In the genomic region with DNA sequence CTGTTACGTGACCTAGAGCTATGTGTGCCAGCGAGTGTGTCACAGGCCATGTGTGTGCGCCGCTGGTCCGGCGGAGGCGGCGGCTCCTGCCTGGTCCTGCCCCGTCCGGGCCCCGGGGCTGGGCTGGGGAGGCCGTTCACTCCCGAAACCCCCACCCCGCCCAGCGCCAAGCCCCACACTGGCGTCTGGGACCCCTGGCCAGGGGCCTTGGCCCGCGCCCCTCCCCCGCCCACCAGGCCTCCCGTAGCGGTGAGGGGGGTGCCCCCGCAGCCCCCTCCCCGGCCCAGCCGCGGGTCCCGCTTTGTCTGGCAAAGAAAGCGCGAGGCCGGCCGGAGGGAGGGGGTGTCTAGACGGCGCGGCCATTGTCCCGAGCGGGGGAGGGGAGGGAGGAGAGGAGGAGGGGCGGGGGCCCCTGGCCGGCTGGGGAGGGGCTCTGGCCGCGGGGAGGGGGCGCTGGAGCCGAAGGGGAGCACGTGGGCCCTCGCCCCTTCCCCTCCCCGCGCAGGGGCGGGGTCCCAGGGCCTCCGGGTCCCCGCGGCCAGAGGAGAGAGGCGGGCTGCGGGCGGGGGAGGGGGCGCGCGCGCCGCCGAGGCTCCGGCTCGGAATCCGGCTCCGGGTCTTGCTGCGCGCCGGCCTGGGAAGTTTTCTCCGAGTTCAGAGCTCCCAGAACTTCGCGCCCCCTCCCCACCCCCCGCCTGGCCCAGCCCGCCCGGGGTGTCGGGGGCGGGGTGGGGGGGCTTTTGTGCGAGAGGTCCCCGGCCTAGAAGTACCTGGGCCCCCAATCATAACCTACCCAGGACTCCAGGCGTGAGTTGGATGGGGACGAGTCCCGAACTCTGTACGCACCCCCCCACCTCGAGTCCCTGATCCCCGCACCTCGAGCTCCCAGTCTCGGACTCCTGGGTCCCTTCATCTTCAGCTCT, we compare ENCODE assay signal across 8 cellular contexts. TPM values are rescaled to one million over a fixed set of nuclear protein-coding genes. Genes with fewer than 3 reads are reported as not detected.
DNase-seq lines count a peak whose midpoint lies in the region; ATAC-seq lines count a peak whose summit lies in the region.

No MANE protein-coding gene starts in this region.

- H3K4me1 ChIP-seq in effector memory CD4-positive, alpha-beta T cell (ENCODE audit: control insufficient read depth, insufficient read depth, low read length, poor library complexity, severe bottlenecking), result peaks cover 11% of the 10 kb centered on the region
- H3K4me1 ChIP-seq in naive thymus-derived CD4-positive, alpha-beta T cell (ENCODE audit: control insufficient read depth in 2 of 2, insufficient read depth in 2 of 2, low read length in 2 of 2), result no peaks in the 10 kb centered on the region

- DNase-seq in AG08396 (ENCODE audit: low spot score), result peak; percentile 84
- DNase-seq in effector memory CD4-positive, alpha-beta T cell, result no peak
- peak in 2 of 9 donors; percentile 12 to 18 for DNase-seq in naive thymus-derived CD4-positive, alpha-beta T cell
- no peak for DNase-seq in pons (ENCODE audit: low spot score)
- DNase-seq in effector CD8-positive, alpha-beta T cell (lab: John Stamatoyannopoulos, UW), result no peak

- peaks cover 4 to 34% (median 23%) of the 10 kb centered on the region in 7 donors for H3K4me1 Mint-ChIP-seq in naive thymus-derived CD4-positive, alpha-beta T cell

- H3K36me3 ChIP-seq in KOPT-K1 (ENCODE audit: insufficient read depth, low read length), result no peaks in the 10 kb centered on the region
- no peaks in the 10 kb centered on the region for H3K36me3 ChIP-seq in effector memory CD4-positive, alpha-beta T cell (ENCODE audit: control insufficient read depth, insufficient read depth, low read length)
- no peaks in the 10 kb centered on the region for H3K36me3 ChIP-seq in naive thymus-derived CD4-positive, alpha-beta T cell (ENCODE audit: control insufficient read depth in 2 of 3, insufficient read depth in 3 of 3, low read length in 3 of 3)

- H3K4me3 ChIP-seq in effector memory CD4-positive, alpha-beta T cell (ENCODE audit: insufficient read depth, low read depth, low read length, poor library complexity, severe bottlenecking), result peak overlapping the region; percentile 37
- H3K4me3 ChIP-seq in naive thymus-derived CD4-positive, alpha-beta T cell (ENCODE audit: low read length), result no peak overlapping the region

- peaks cover 0 to 6% (median 0%) of the 10 kb centered on the region in 11 donors for H3K9me3 Mint-ChIP-seq in naive thymus-derived CD4-positive, alpha-beta T cell

- H3K27me3 ChIP-seq in effector memory CD4-positive, alpha-beta T cell (replicated peaks; ENCODE audit: control insufficient read depth, insufficient read depth, low read length, poor library complexity, severe bottlenecking), result peaks cover 25% of the 10 kb centered on the region
- H3K27me3 ChIP-seq in naive thymus-derived CD4-positive, alpha-beta T cell (ENCODE audit: control insufficient read depth in 2 of 2, insufficient read depth in 2 of 2, low read length in 2 of 2), result peaks cover 2 to 18% of the 10 kb centered on the region in 2 donors

- intact Hi-C loops in naive thymus-derived CD4-positive, alpha-beta T cell (cut with micrococcal nuclease), result no loop called here

- no peaks in the 10 kb centered on the region for H3K9me3 ChIP-seq in KOPT-K1 (ENCODE audit: insufficient read depth, low read length, poor library complexity, severe bottlenecking)
- no peaks in the 10 kb centered on the region for H3K9me3 ChIP-seq in effector memory CD4-positive, alpha-beta T cell (ENCODE audit: control insufficient read depth, low read length)
- H3K9me3 ChIP-seq in naive thymus-derived CD4-positive, alpha-beta T cell (ENCODE audit: control insufficient read depth in 2 of 3, low read length in 3 of 3), result no peaks in the 10 kb centered on the region

- CTCF ChIA-PET in naive thymus-derived CD4-positive, alpha-beta T cell (lab: Charles Lee), result no interaction called here

- POLR2A ChIA-PET in naive thymus-derived CD4-positive, alpha-beta T cell (lab: Charles Lee), result no interaction called here

- H3K36me3 Mint-ChIP-seq in naive thymus-derived CD4-positive, alpha-beta T cell, result peaks cover 0 to 6% (median 3%) of the 10 kb centered on the region in 5 donors

- ATAC-seq in naive thymus-derived CD4-positive, alpha-beta T cell, result no peak
- ATAC-seq in GM21381 (IDR thresholded peaks at IDR 0.05; ENCODE audit: unreplicated experiment), result no peak
- no peak for ATAC-seq in HG02981 (IDR thresholded peaks at IDR 0.05; ENCODE audit: unreplicated experiment)

- H3K4me3 Mint-ChIP-seq in naive thymus-derived CD4-positive, alpha-beta T cell, result peak overlapping the region; percentile 8 to 92 (median 72)

- peak overlapping the region in 1 of 9 donors; percentile 5 for H3K27ac Mint-ChIP-seq in naive thymus-derived CD4-positive, alpha-beta T cell

- peak overlapping the region; percentile 53 for H3K27ac ChIP-seq in KOPT-K1 (ENCODE audit: low read depth, low read length, poor library complexity, severe bottlenecking)
- H3K27ac ChIP-seq in effector memory CD4-positive, alpha-beta T cell (ENCODE audit: insufficient read depth, low read length, poor library complexity, severe bottlenecking), result no peak overlapping the region
- no peak overlapping the region for H3K27ac ChIP-seq in naive thymus-derived CD4-positive, alpha-beta T cell (ENCODE audit: low read depth, low read length)

- H3K27me3 Mint-ChIP-seq in naive thymus-derived CD4-positive, alpha-beta T cell, result peaks cover 48 to 62% (median 54%) of the 10 kb centered on the region in 5 donors

RNA-seq across cellular contexts. Expression of a gene that starts 0.9 kb away (rescaled TPM):
- total RNA-seq in naive thymus-derived CD4-positive, alpha-beta T cell, result under 1 TPM in 4 of 5 experiments, not detected in 1; 0.19 to 0.80 (median 0.30) TPM
- not detected for polyA plus RNA-seq in naive thymus-derived CD4-positive, alpha-beta T cell

RNA-seq across cellular contexts. Expression of a gene that starts 32.3 kb away (rescaled TPM):
- total RNA-seq in naive thymus-derived CD4-positive, alpha-beta T cell, result under 1 TPM in 2 of 5 experiments, not detected in 3; 0.32 to 0.42 TPM
- not detected for polyA plus RNA-seq in naive thymus-derived CD4-positive, alpha-beta T cell
